ENCODE assay signal across 18 cellular contexts in genomic region chr7:36640682-36641081, GRCh38.
"Had no signal": no experiment of that assay in that cellular context is flagged by ENCODE, and none has a peak within 500 bp of the region (broad histone marks: within the 10 kb centered on the region; RNA-seq: fewer than 3 reads in every experiment).

No MANE protein-coding gene starts in this region.

- H3K27me3 ChIP-seq: cardiac muscle cell, gastrocnemius medialis, heart right ventricle, neural progenitor cell, pancreas, stomach had no signal

- H3K27ac ChIP-seq: cardiac muscle cell, epithelial cell of prostate, gastrocnemius medialis, left ventricle myocardium inferior, neural progenitor cell, pancreas, stomach, thoracic aorta had no signal

- H3K4me3 ChIP-seq: cardiac muscle cell, gastrocnemius medialis, heart right ventricle, left ventricle myocardium inferior, neural progenitor cell, pancreas, stomach, thoracic aorta had no signal

- H3K27ac Mint-ChIP-seq: memory B cell, neural progenitor cell had no signal

- H3K9me3 Mint-ChIP-seq: memory B cell; neural progenitor cell; T-helper 1 cell treated with Interleukin-12 subunit alpha and Interleukin-12 subunit beta and Interleukin-4 antibody, amounts not matched to agents 30 μg/mL and 1 μg/mL, for 36 hours had no signal

- H3K9me3 ChIP-seq: gastrocnemius medialis, heart right ventricle, left ventricle myocardium inferior, pancreas, stomach, thoracic aorta had no signal

- H3K36me3 ChIP-seq: cardiac muscle cell, gastrocnemius medialis, left ventricle myocardium inferior, neural progenitor cell, pancreas, thoracic aorta had no signal

- H3K36me3 Mint-ChIP-seq: memory B cell, neural progenitor cell had no signal

- DNase-seq: activated CD4-positive, CD25-positive, alpha-beta regulatory T cell treated with anti-CD3 and anti-CD28 coated beads, Interleukin-2, amount 50 U/mL, for 72 hours; activated gamma-delta T cell treated with Interleukin-2 at 50 U/mL for 16 hours; activated T-cell treated with anti-CD3 and anti-CD28 coated beads, Interleukin-2, amount 50 U/mL, for 1 hour; effector CD4-positive, alpha-beta T cell; gastrocnemius medialis; heart right ventricle; kidney; left ventricle myocardium inferior; pancreas; stimulated activated CD4-positive, alpha-beta T cell treated with anti-CD3 and anti-CD28 coated beads, Interleukin-4, amount 100 ng/mL, for 24 hours; stomach had no signal

- ATAC-seq: gastrocnemius medialis, heart right ventricle, pancreas, SK-N-SH treated with all-trans-retinoic acid at 6 μM for 48 hours had no signal

- H3K4me1 ChIP-seq: gastrocnemius medialis, left ventricle myocardium inferior, stomach had no signal

- H3K4me3 Mint-ChIP-seq: memory B cell, neural progenitor cell had no signal
